Comparison of ENCODE assay signal across 2 cellular contexts in genomic region chr12:108516511-108517275, GRCh38.
TF ChIP-seq lines count a peak whose summit lies in the region.

No MANE protein-coding gene starts in this region.

TF ChIP-seq in HepG2, 621 proteins besides CTCF, POLR2A, EP300 and RAD21:
- no peak for TF ChIP-seq ZNF691 (CRISPR knock-in tag; IDR thresholded peaks at IDR 0.05; ENCODE audit: borderline replicate concordance, low read depth)
- TF ChIP-seq AGO2 (optimal IDR thresholded peaks at IDR 0.05; ENCODE audit: low read depth, low read length) = peak; percentile 57
- TF ChIP-seq ZFP36L1 (CRISPR knock-in tag; IDR thresholded peaks at IDR 0.05) = no peak
- no peak for TF ChIP-seq ZNF550 (CRISPR knock-in tag; IDR thresholded peaks at IDR 0.05; ENCODE audit: borderline replicate concordance)
- TF ChIP-seq FOXP4 (CRISPR knock-in tag; IDR thresholded peaks at IDR 0.05) = no peak
TF ChIP-seq in HepG2: peak in this region for 1.

TF ChIP-seq in endothelial cell of umbilical vein, 7 proteins besides CTCF, POLR2A, EP300 and RAD21:
- TF ChIP-seq JUN (IDR thresholded peaks at IDR 0.05; ENCODE audit: borderline replicate concordance, insufficient read depth, insufficient read length, low read depth) (no peak), FOS (IDR thresholded peaks at IDR 0.05; ENCODE audit: borderline replicate concordance, insufficient read depth, low read length) (no peak), MAX (IDR thresholded peaks at IDR 0.05; ENCODE audit: insufficient read depth, insufficient read length) (no peak), MYC (IDR thresholded peaks at IDR 0.05; ENCODE audit: low read depth, low read length) (no peak), POLR2AphosphoS5 (IDR thresholded peaks at IDR 0.05; ENCODE audit: insufficient read depth, low read depth, low read length) (no peak), EZH2 (IDR thresholded peaks at IDR 0.05; ENCODE audit: borderline replicate concordance, low read depth, low read length, severe bottlenecking) (no peak), GATA2 (IDR thresholded peaks at IDR 0.05; ENCODE audit: insufficient read depth, insufficient read length, low read depth, low read length) (no peak)
